Comparison of ENCODE assay signal across 8 cellular contexts in genomic region chr19:18401580-18402112, GRCh38. TPM values are rescaled to one million over a fixed set of nuclear protein-coding genes. Genes with fewer than 3 reads are reported as not detected.
DNase-seq lines count a peak whose midpoint lies in the region; ATAC-seq, FAIRE-seq and TF ChIP-seq lines count a peak whose summit lies in the region.

No MANE protein-coding gene starts in this region.

- DNase-seq in activated naive CD4-positive, alpha-beta T cell (lab: John Stamatoyannopoulos, UW) = no peak
- peak; percentile 62 for DNase-seq in dermis blood vessel endothelial cell
- DNase-seq in activated effector memory CD4-positive, alpha-beta T cell treated with anti-CD3 and anti-CD28 coated beads, Interleukin-2, amount 50 U/mL, for 16 hours = no peak
- no peak for DNase-seq in HTR-8/SVneo (ENCODE audit: insufficient read length, low spot score)

- peak; percentile 48; the same call in 1 of the 2 replicates for TF ChIP-seq CTCF in OCI-LY1 (IDR thresholded peaks at IDR 0.05; ENCODE audit: low read length)

- H3K4me1 ChIP-seq in OCI-LY1 (ENCODE audit: insufficient read depth, low read length, severe bottlenecking) = peaks cover 28% of the 10 kb centered on the region
- peaks cover 9% of the 10 kb centered on the region for H3K4me1 ChIP-seq in mucosa of stomach (ENCODE audit: control insufficient read depth, insufficient read depth, low read length)

- H3K36me3 ChIP-seq in OCI-LY1 (ENCODE audit: insufficient read depth, low read length) (no peaks in the 10 kb centered on the region), mucosa of stomach (ENCODE audit: control insufficient read depth, insufficient read depth, low read length) (no peaks in the 10 kb centered on the region)

- H3K4me2 ChIP-seq in OCI-LY1 (ENCODE audit: low read length) = peak overlapping the region; percentile 59

- H3K9ac ChIP-seq in OCI-LY1 (ENCODE audit: low read length) (peak overlapping the region; percentile 48; the same call in 1 of the 2 replicates), mucosa of stomach (ENCODE audit: low read length) (peak overlapping the region; percentile 51)

- H3K27me3 ChIP-seq in OCI-LY1 (ENCODE audit: insufficient read depth, low read length) = 0 out of 2 replicates have a peak, but pooled peaks cover 1% of the 10 kb centered on the region
- peaks cover 8% of the 10 kb centered on the region for H3K27me3 ChIP-seq in mucosa of stomach (ENCODE audit: control insufficient read depth, insufficient read depth, low read length)

- no peaks in the 10 kb centered on the region for H3K36me3 Mint-ChIP-seq in activated naive CD4-positive, alpha-beta T cell treated with anti-CD3 and anti-CD28 coated beads, Interleukin-2, amount 50 U/mL, for 24 hours

- H3K9me3 ChIP-seq in OCI-LY1 (ENCODE audit: low read length) (no peaks in the 10 kb centered on the region), mucosa of stomach (ENCODE audit: control insufficient read depth, low read length) (no peaks in the 10 kb centered on the region)

- peak overlapping the region; percentile 68 for H3K27ac Mint-ChIP-seq in activated naive CD4-positive, alpha-beta T cell treated with anti-CD3 and anti-CD28 coated beads, Interleukin-2, amount 50 U/mL, for 24 hours

- H3K79me2 ChIP-seq in OCI-LY1 (ENCODE audit: insufficient read depth, low read length) = no peaks in the 10 kb centered on the region

- 0 out of 2 replicates have a peak, but pooled peaks cover 5% of the 10 kb centered on the region for H3F3A ChIP-seq in OCI-LY1 (ENCODE audit: insufficient read depth, low read length)

- no peak for ATAC-seq in HG03442 (IDR thresholded peaks at IDR 0.05; ENCODE audit: unreplicated experiment)

- H2AFZ ChIP-seq in OCI-LY1 (ENCODE audit: low read length) = no peak overlapping the region

- H3K4me1 Mint-ChIP-seq in activated naive CD4-positive, alpha-beta T cell treated with anti-CD3 and anti-CD28 coated beads, Interleukin-2, amount 50 U/mL, for 24 hours = peaks cover 4% of the 10 kb centered on the region

- H3K4me3 ChIP-seq in OCI-LY1 (ENCODE audit: low read depth, low read length, poor library complexity, severe bottlenecking) = peak overlapping the region; percentile 31
- H3K4me3 ChIP-seq in mucosa of stomach (ENCODE audit: low read length) = no peak overlapping the region

- H3K4me3 Mint-ChIP-seq in activated naive CD4-positive, alpha-beta T cell treated with anti-CD3 and anti-CD28 coated beads, Interleukin-2, amount 50 U/mL, for 24 hours = no peak overlapping the region

- H3K9me2 ChIP-seq in OCI-LY1 (ENCODE audit: low read depth, low read length) = no peaks in the 10 kb centered on the region

- FAIRE-seq in HTR-8/SVneo (lab: Jason Lieb, UNC) = no peak

- H3K27me3 Mint-ChIP-seq in activated naive CD4-positive, alpha-beta T cell treated with anti-CD3 and anti-CD28 coated beads, Interleukin-2, amount 50 U/mL, for 24 hours = peaks cover 2% of the 10 kb centered on the region

- no peaks in the 10 kb centered on the region for H3K9me3 Mint-ChIP-seq in activated naive CD4-positive, alpha-beta T cell treated with anti-CD3 and anti-CD28 coated beads, Interleukin-2, amount 50 U/mL, for 24 hours

- peak overlapping the region; percentile 82 for H3K27ac ChIP-seq in OCI-LY1 (ENCODE audit: low read depth, low read length, poor library complexity, severe bottlenecking)

- no peaks in the 10 kb centered on the region for H4K20me1 ChIP-seq in OCI-LY1 (ENCODE audit: insufficient read depth, low read length)

RNA-seq across cellular contexts. Expression of gene LRRC25, which starts 4.2 kb away (rescaled TPM):
- not detected in 2 replicates for total RNA-seq in dermis blood vessel endothelial cell

RNA-seq across cellular contexts. Expression of gene GDF15, which starts 15.7 kb away (rescaled TPM):
- total RNA-seq in dermis blood vessel endothelial cell = 106 and 152 TPM in 2 replicates

RNA-seq across cellular contexts. Expression of gene SSBP4, which starts 17.6 kb away (rescaled TPM):
- 88.8 and 96.7 TPM in 2 replicates for total RNA-seq in dermis blood vessel endothelial cell

RNA-seq across cellular contexts. Expression of gene ISYNA1, which starts 36.3 kb away (rescaled TPM):
- 35.4 and 69.7 TPM in 2 replicates for total RNA-seq in dermis blood vessel endothelial cell
